1 cellular context compared by ENCODE assay signal in genomic region chr5:177502886-177503285, GRCh38.
TF ChIP-seq lines count a peak whose summit lies in the region.

No MANE protein-coding gene starts in this region.

TF ChIP-seq in WTC11, 78 proteins besides CTCF, POLR2A, EP300 and RAD21 (continued from another document):
- TF ChIP-seq ATF2 (CRISPR knock-in tag; IDR thresholded peaks at IDR 0.05; ENCODE audit: borderline replicate concordance, low read depth): no peak
- TF ChIP-seq ZNF138 (CRISPR knock-in tag; conservative IDR thresholded peaks at IDR 0.05): no peak
- no peak for TF ChIP-seq E2F1 (CRISPR knock-in tag; IDR thresholded peaks at IDR 0.05)
- TF ChIP-seq TP53 (CRISPR knock-in tag; IDR thresholded peaks at IDR 0.05): no peak
